1 cellular context compared by ENCODE assay signal in the genomic region with DNA sequence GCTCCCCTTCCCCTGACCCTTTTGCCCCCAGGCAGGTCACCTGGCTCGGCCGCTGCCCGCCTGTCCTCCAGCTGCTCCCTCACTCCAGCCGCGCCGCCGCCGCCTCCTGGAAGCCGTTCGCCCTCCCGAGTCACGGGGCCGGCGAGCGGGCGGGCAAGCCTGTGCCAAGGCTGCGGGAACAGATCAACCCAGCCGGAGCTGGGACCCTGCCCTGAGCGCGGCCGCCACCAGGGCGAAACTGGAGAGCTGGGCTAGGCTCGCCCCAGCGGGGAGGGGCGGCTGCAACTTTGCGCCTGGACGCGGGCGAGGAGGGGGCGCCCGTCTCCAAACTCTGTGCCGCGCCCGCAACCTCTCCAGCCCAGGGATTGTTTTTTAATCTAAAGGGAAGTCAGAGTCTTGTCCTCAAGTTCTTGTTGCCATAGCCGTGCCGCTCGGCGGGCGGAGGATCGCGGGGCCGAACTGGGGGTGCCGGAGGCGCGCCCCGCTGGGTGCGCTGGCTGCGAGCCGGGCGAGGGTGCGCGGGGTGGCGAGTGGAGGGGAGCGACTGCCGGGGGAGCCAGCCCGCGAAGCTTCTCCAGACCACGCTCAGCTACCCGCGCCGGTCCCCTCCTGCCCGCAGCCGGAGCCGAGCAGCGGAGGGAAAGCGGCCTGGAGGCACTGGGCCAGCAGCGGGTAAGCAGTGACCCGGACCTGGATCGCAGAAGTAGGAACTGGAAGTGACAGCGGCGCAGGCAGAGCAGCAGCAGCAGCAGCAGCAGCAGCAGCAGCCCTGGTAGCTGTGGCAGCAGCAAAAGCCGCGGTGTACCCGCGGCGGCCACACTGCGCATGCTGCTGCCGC.
TF ChIP-seq lines count a peak whose summit lies in the region.

No MANE protein-coding gene starts in this region.

TF ChIP-seq in K562, 482 proteins besides CTCF, POLR2A, EP300 and RAD21 (continued from another document):
- TF ChIP-seq, protein P1, sequence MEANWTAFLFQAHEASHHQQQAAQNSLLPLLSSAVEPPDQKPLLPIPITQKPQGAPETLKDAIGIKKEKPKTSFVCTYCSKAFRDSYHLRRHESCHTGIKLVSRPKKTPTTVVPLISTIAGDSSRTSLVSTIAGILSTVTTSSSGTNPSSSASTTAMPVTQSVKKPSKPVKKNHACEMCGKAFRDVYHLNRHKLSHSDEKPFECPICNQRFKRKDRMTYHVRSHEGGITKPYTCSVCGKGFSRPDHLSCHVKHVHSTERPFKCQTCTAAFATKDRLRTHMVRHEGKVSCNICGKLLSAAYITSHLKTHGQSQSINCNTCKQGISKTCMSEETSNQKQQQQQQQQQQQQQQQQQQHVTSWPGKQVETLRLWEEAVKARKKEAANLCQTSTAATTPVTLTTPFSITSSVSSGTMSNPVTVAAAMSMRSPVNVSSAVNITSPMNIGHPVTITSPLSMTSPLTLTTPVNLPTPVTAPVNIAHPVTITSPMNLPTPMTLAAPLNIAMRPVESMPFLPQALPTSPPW (CRISPR knock-in tag; IDR thresholded peaks at IDR 0.05): peak; percentile 78
- TF ChIP-seq PHF8 (IDR thresholded peaks at IDR 0.05; ENCODE audit: borderline replicate concordance, low read length): peak; percentile 52; the same call in 1 of the 2 replicates
- peak; percentile 47; the same call in 1 of the 2 replicates for TF ChIP-seq CBX1 (IDR thresholded peaks at IDR 0.05; ENCODE audit: low read depth)
- peak; percentile 46 to 60; a peak in 2 of 4 replicates for TF ChIP-seq NRF1 (conservative IDR thresholded peaks at IDR 0.05 in 1 of 2, IDR thresholded peaks at IDR 0.05 in 1 of 2)
- TF ChIP-seq KAT8 (IDR thresholded peaks at IDR 0.05; ENCODE audit: low read depth): no peak
- no peak for TF ChIP-seq DPF2 (IDR thresholded peaks at IDR 0.05)
- TF ChIP-seq FOXJ3 (CRISPR knock-in tag; IDR thresholded peaks at IDR 0.05): no peak
- TF ChIP-seq KLF10 (CRISPR knock-in tag; IDR thresholded peaks at IDR 0.05): no peak
- no peak for TF ChIP-seq ZNF785 (CRISPR knock-in tag; IDR thresholded peaks at IDR 0.05)
- TF ChIP-seq DDX20 (tag; IDR thresholded peaks at IDR 0.05; ENCODE audit: low read depth): no peak
- TF ChIP-seq, protein P2, sequence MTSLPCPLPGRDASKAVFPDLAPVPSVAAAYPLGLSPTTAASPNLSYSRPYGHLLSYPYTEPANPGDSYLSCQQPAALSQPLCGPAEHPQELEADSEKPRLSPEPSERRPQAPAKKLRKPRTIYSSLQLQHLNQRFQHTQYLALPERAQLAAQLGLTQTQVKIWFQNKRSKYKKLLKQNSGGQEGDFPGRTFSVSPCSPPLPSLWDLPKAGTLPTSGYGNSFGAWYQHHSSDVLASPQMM (CRISPR knock-in tag; IDR thresholded peaks at IDR 0.05): no peak
- TF ChIP-seq, protein P3, sequence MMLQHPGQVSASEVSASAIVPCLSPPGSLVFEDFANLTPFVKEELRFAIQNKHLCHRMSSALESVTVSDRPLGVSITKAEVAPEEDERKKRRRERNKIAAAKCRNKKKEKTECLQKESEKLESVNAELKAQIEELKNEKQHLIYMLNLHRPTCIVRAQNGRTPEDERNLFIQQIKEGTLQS (IDR thresholded peaks at IDR 0.05): no peak
- TF ChIP-seq, protein P3 (CRISPR knock-in tag; conservative IDR thresholded peaks at IDR 0.05): no peak
